Comparison of ENCODE assay signal across 15 cellular contexts in the genomic region with DNA sequence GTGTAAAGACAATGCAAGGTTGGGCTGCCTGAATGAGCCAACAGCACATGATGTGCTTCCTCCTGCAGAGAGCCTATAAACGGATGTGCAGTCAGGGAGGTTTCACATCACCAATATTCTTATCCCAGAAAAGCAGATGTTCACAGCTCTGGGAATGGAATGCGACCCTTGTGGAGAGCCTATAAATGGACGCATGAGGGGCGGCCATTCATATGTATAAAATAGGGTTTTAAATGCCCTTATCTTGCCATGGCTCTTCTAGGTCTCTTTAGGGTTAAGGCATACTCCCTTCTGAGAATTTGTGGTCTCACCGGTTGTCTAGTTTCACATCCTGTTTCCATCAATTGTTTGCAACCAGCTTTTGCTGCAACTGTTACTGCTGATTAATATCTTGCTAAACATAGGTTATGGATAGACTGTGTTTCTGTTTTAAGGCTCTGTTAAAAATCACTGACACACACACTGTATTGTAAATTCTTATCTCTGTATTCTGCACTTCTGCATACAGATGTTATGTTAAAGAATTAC. TPM values are rescaled to one million over a fixed set of nuclear protein-coding genes. Genes with fewer than 3 reads are reported as not detected.
DNase-seq lines count a peak whose midpoint lies in the region; ATAC-seq lines count a peak whose summit lies in the region.
"Had no signal": no experiment of that assay in that cellular context is flagged by ENCODE, and none has a peak within 500 bp of the region (broad histone marks: within the 10 kb centered on the region; RNA-seq: fewer than 3 reads in every experiment).

No MANE protein-coding gene starts in this region.

- peaks cover 54% of the 10 kb centered on the region for H3K4me1 Mint-ChIP-seq in activated CD8-positive, alpha-beta memory T cell treated with anti-CD3 and anti-CD28 coated beads, Interleukin-2, amount 10 ng/mL, durations not matched to agents 7 days and 5 days
- H3K4me1 Mint-ChIP-seq in T-helper 17 cell: peaks cover 18% of the 10 kb centered on the region
- peaks cover 22 to 57% (median 30%) of the 10 kb centered on the region in 7 donors for H3K4me1 Mint-ChIP-seq in naive thymus-derived CD4-positive, alpha-beta T cell

- no peaks in the 10 kb centered on the region for H3K27me3 ChIP-seq in naive thymus-derived CD4-positive, alpha-beta T cell (ENCODE audit: control insufficient read depth in 2 of 2, insufficient read depth in 2 of 2, low read length in 2 of 2)

- H3K4me3 Mint-ChIP-seq in activated CD8-positive, alpha-beta memory T cell treated with anti-CD3 and anti-CD28 coated beads, Interleukin-2, amount 10 ng/mL, durations not matched to agents 7 days and 5 days: peak overlapping the region; percentile 65
- H3K4me3 Mint-ChIP-seq in T-helper 17 cell: peak overlapping the region; percentile 13
- H3K4me3 Mint-ChIP-seq in naive thymus-derived CD4-positive, alpha-beta T cell: peak overlapping the region in 7 of 10 donors; percentile 6 to 88 (median 34)

- ATAC-seq in activated CD8-positive, alpha-beta memory T cell treated with anti-CD3 and anti-CD28 coated beads, Interleukin-2, amount 10 ng/mL, durations not matched to agents 7 days and 5 days: no peak
- ATAC-seq in T-helper 17 cell: no peak
- no peak for ATAC-seq in naive thymus-derived CD4-positive, alpha-beta T cell
- no peak for ATAC-seq in HG02884 (IDR thresholded peaks at IDR 0.05; ENCODE audit: unreplicated experiment)
- ATAC-seq: A549, PC-3 had no signal

- peaks cover 36% of the 10 kb centered on the region for H3K36me3 Mint-ChIP-seq in activated CD8-positive, alpha-beta memory T cell treated with anti-CD3 and anti-CD28 coated beads, Interleukin-2, amount 10 ng/mL, durations not matched to agents 7 days and 5 days
- no peaks in the 10 kb centered on the region for H3K36me3 Mint-ChIP-seq in T-helper 17 cell (ENCODE audit: low read depth)
- peaks cover 0 to 45% (median 4%) of the 10 kb centered on the region in 5 donors for H3K36me3 Mint-ChIP-seq in naive thymus-derived CD4-positive, alpha-beta T cell

- peak overlapping the region; percentile 75 for H3K27ac Mint-ChIP-seq in activated CD8-positive, alpha-beta memory T cell treated with anti-CD3 and anti-CD28 coated beads, Interleukin-2, amount 10 ng/mL, durations not matched to agents 7 days and 5 days
- H3K27ac Mint-ChIP-seq in T-helper 17 cell: no peak overlapping the region
- peak overlapping the region in 4 of 9 donors; percentile 1 to 77 (median 36) for H3K27ac Mint-ChIP-seq in naive thymus-derived CD4-positive, alpha-beta T cell

- H3K27ac ChIP-seq in naive thymus-derived CD4-positive, alpha-beta T cell (ENCODE audit: low read depth, low read length): no peak overlapping the region
- H3K27ac ChIP-seq: A549 had no signal

- H3K9me3 ChIP-seq in T-helper 17 cell (ENCODE audit: control insufficient read depth, low read length, poor library complexity, severe bottlenecking): peaks cover 6% of the 10 kb centered on the region
- H3K9me3 ChIP-seq in naive thymus-derived CD4-positive, alpha-beta T cell (ENCODE audit: control insufficient read depth in 2 of 3, low read length in 3 of 3): peaks cover 0 to 19% (median 0%) of the 10 kb centered on the region in 3 experiments
- H3K9me3 ChIP-seq: HAP-1 had no signal

- peaks cover 9 to 27% of the 10 kb centered on the region in 2 donors for H3K4me1 ChIP-seq in naive thymus-derived CD4-positive, alpha-beta T cell (ENCODE audit: control insufficient read depth in 2 of 2, insufficient read depth in 2 of 2, low read length in 2 of 2)
- H3K4me1 ChIP-seq: A549, HAP-1 had no signal

- H3K4me3 ChIP-seq in naive thymus-derived CD4-positive, alpha-beta T cell (ENCODE audit: low read length): no peak overlapping the region
- H3K4me3 ChIP-seq: A549, HAP-1, skin epidermis had no signal

- in situ Hi-C loops in KBM-7 (cut with MboI; ENCODE audit: low pct_unique_long_range_greater_than_20kb, low sequenced_read_pairs): loop anchor here (25.0 kb wide), 1 partner anchor 104 kb away; the partner anchor contains the start of gene SLFN5
- in situ Hi-C loops in ACHN (cut with HindIII; ENCODE audit: low pct_ligation_motif_present, low pct_unique_long_range_greater_than_20kb, low sequenced_read_pairs): no loop called here

- H3K36me3 ChIP-seq in naive thymus-derived CD4-positive, alpha-beta T cell (ENCODE audit: control insufficient read depth in 2 of 3, insufficient read depth in 3 of 3, low read length in 3 of 3): no peaks in the 10 kb centered on the region
- H3K36me3 ChIP-seq: HAP-1 had no signal

- CTCF ChIA-PET in activated CD8-positive, alpha-beta memory T cell treated with anti-CD3 and anti-CD28 coated beads, Interleukin-2, amount 10 ng/mL, durations not matched to agents 7 days and 5 days (lab: Charles Lee): interaction anchor here (0.7 kb wide), 1 partner anchor 28 kb away, joined by 4 read pairs; no protein-coding TSS in a partner anchor
- CTCF ChIA-PET in naive thymus-derived CD4-positive, alpha-beta T cell (lab: Charles Lee): no interaction called here

- H3K9me3 Mint-ChIP-seq in activated CD8-positive, alpha-beta memory T cell treated with anti-CD3 and anti-CD28 coated beads, Interleukin-2, amount 10 ng/mL, durations not matched to agents 7 days and 5 days (ENCODE audit: low read depth): peaks cover 8% of the 10 kb centered on the region
- peaks cover 0 to 30% (median 16%) of the 10 kb centered on the region in 11 donors for H3K9me3 Mint-ChIP-seq in naive thymus-derived CD4-positive, alpha-beta T cell

- POLR2A ChIA-PET in naive thymus-derived CD4-positive, alpha-beta T cell (lab: Charles Lee): interaction anchor here (0.8 kb wide), 1 partner anchor 9 kb away, joined by 3 read pairs; no protein-coding TSS in a partner anchor

- H3K27me3 Mint-ChIP-seq in activated CD8-positive, alpha-beta memory T cell treated with anti-CD3 and anti-CD28 coated beads, Interleukin-2, amount 10 ng/mL, durations not matched to agents 7 days and 5 days: peaks cover 24% of the 10 kb centered on the region
- no peaks in the 10 kb centered on the region for H3K27me3 Mint-ChIP-seq in T-helper 17 cell
- H3K27me3 Mint-ChIP-seq in naive thymus-derived CD4-positive, alpha-beta T cell: peaks cover 0 to 44% (median 0%) of the 10 kb centered on the region in 5 donors

- intact Hi-C loops in naive thymus-derived CD4-positive, alpha-beta T cell (cut with micrococcal nuclease): loop anchor here in 1 of 2 donors (2.0 kb wide), 1 partner anchor 29 kb away; no protein-coding TSS in a partner anchor

- peak; percentile 75 for DNase-seq in activated CD8-positive, alpha-beta memory T cell treated with anti-CD3 and anti-CD28 coated beads, Interleukin-2, amount 10 ng/mL, durations not matched to agents 7 days and 5 days
- no peak for DNase-seq in activated CD8-positive, alpha-beta memory T cell treated with anti-CD3 and anti-CD28 coated beads, Interleukin-2, amount 50 U/mL, for 4 hours
- peak; percentile 30 for DNase-seq in KBM-7
- no peak for DNase-seq in T-helper 17 cell
- peak in 7 of 9 donors; percentile 5 to 45 (median 16) for DNase-seq in naive thymus-derived CD4-positive, alpha-beta T cell
- DNase-seq in ACHN: no peak
- no peak for DNase-seq in NCI-H774 (lab: John Stamatoyannopoulos, UW)
- DNase-seq: DMS53, NCI-H2081, PC-3, trophoblast cell had no signal

RNA-seq across cellular contexts. Expression of gene SLFN11, which starts 31.9 kb away (rescaled TPM):
- 10 to 100 TPM; 65.6 to 73.3 TPM for total RNA-seq in activated CD8-positive, alpha-beta memory T cell treated with anti-CD3 and anti-CD28 coated beads, Interleukin-2, amount 10 ng/mL, durations not matched to agents 7 days and 5 days
- total RNA-seq in T-helper 17 cell: 10 to 100 TPM; 21.0 to 26.7 TPM
- total RNA-seq in naive thymus-derived CD4-positive, alpha-beta T cell: 10 to 100 TPM; 13.8 to 71.9 (median 29.7) TPM
- 1 to 10 TPM; 5.5 to 8.0 TPM for polyA plus RNA-seq in naive thymus-derived CD4-positive, alpha-beta T cell

Comparison
In these comparisons a context has a peak if more than half of its experiments do, and no peak if none do; other contexts are left out.
1. DNase-seq: peak in activated CD8-positive, alpha-beta memory T cell treated with anti-CD3 and anti-CD28 coated beads, Interleukin-2, amount 10 ng/mL, durations not matched to agents 7 days and 5 days (single experiment), KBM-7 (single experiment) and naive thymus-derived CD4-positive, alpha-beta T cell (7 of 9); none in activated CD8-positive, alpha-beta memory T cell treated with anti-CD3 and anti-CD28 coated beads, Interleukin-2, amount 50 U/mL, for 4 hours (single experiment), T-helper 17 cell (0 of 3), ACHN (single experiment) and NCI-H774 (single experiment).
2. H3K4me3 Mint-ChIP-seq: peak in every context shown above with its lines; median percentile 65 in activated CD8-positive, alpha-beta memory T cell treated with anti-CD3 and anti-CD28 coated beads, Interleukin-2, amount 10 ng/mL, durations not matched to agents 7 days and 5 days; 34 in naive thymus-derived CD4-positive, alpha-beta T cell; 13 in T-helper 17 cell.